13 cellular contexts compared by ENCODE assay signal in genomic region chr6:73299171-73300073, GRCh38. TPM values are rescaled to one million over a fixed set of nuclear protein-coding genes. Genes with fewer than 3 reads are reported as not detected.
DNase-seq lines count a peak whose midpoint lies in the region; ATAC-seq and TF ChIP-seq lines count a peak whose summit lies in the region.
"Had no signal": no experiment of that assay in that cellular context is flagged by ENCODE, and none has a peak within 500 bp of the region (broad histone marks: within the 10 kb centered on the region; RNA-seq: fewer than 3 reads in every experiment).

No MANE protein-coding gene starts in this region.

- peak overlapping the region; percentile 65 for H2AFZ ChIP-seq in parathyroid adenoma

- DNase-seq in adipocyte (ENCODE audit: low read depth), result no peak
- no peak for DNase-seq in foreskin keratinocyte
- DNase-seq in stimulated activated naive CD4-positive, alpha-beta T cell (lab: John Stamatoyannopoulos, UW), result no peak
- no peak for DNase-seq in stimulated activated CD4-positive, alpha-beta T cell treated with anti-CD3 and anti-CD28 coated beads, Interleukin-2, amount 100 ng/mL, for 48 hours
- no peak for DNase-seq in HK-2 (ENCODE audit: unreplicated experiment)
- DNase-seq: activated CD4-positive, alpha-beta T cell treated with anti-CD3 and anti-CD28 coated beads, Interleukin-2, amount 50 U/mL, for 48 hours; activated naive CD4-positive, alpha-beta T cell treated with anti-CD3 and anti-CD28 coated beads, Interleukin-2, amount 50 U/mL, for 16 hours; naive thymus-derived CD8-positive, alpha-beta T cell; T-cell; thyroid gland had no signal

- H3K27ac ChIP-seq in foreskin keratinocyte, result no peak overlapping the region
- no peak overlapping the region for H3K27ac ChIP-seq in parathyroid adenoma
- H3K27ac ChIP-seq in urinary bladder (ENCODE audit: low read depth), result no peak overlapping the region
- H3K27ac ChIP-seq: thyroid gland had no signal

- peak overlapping the region; percentile 73 for H3K4me3 ChIP-seq in adipocyte (ENCODE audit: low read length)
- H3K4me3 ChIP-seq in parathyroid adenoma (ENCODE audit: low read depth, low read length), result no peak overlapping the region
- peak overlapping the region; percentile 26 for H3K4me3 ChIP-seq in urinary bladder (ENCODE audit: low read depth, low read length)
- H3K4me3 ChIP-seq: GM12878, thyroid gland had no signal

- H3K9ac ChIP-seq in adipocyte (ENCODE audit: low read length), result peak overlapping the region; percentile 27
- H3K9ac ChIP-seq in parathyroid adenoma, result no peak overlapping the region

- H3K4me1 ChIP-seq in adipocyte (ENCODE audit: control insufficient read depth, insufficient read depth, low read length) (no peaks in the 10 kb centered on the region), foreskin keratinocyte (no peaks in the 10 kb centered on the region), parathyroid adenoma (no peaks in the 10 kb centered on the region), urinary bladder (ENCODE audit: insufficient read depth) (no peaks in the 10 kb centered on the region)
- H3K4me1 ChIP-seq: thyroid gland had no signal

- TF ChIP-seq CTCF in foreskin keratinocyte (conservative IDR thresholded peaks at IDR 0.05), result no peak
- TF ChIP-seq CTCF in parathyroid adenoma (IDR thresholded peaks at IDR 0.05), result no peak

- H3K79me2 ChIP-seq in parathyroid adenoma, result no peaks in the 10 kb centered on the region

- no peaks in the 10 kb centered on the region for H3K9me3 ChIP-seq in adipocyte (ENCODE audit: control insufficient read depth, low read length)
- no peaks in the 10 kb centered on the region for H3K9me3 ChIP-seq in parathyroid adenoma (ENCODE audit: control insufficient read depth, low read length)
- H3K9me3 ChIP-seq: thyroid gland had no signal

- no peak overlapping the region for H3K4me2 ChIP-seq in parathyroid adenoma (ENCODE audit: low read length)

- H3K36me3 ChIP-seq in adipocyte (ENCODE audit: control insufficient read depth, insufficient read depth, low read length, severe bottlenecking), result no peaks in the 10 kb centered on the region
- no peaks in the 10 kb centered on the region for H3K36me3 ChIP-seq in parathyroid adenoma (ENCODE audit: control insufficient read depth, insufficient read depth, low read length)
- H3K36me3 ChIP-seq in urinary bladder (ENCODE audit: insufficient read depth), result no peaks in the 10 kb centered on the region
- H3K36me3 ChIP-seq: thyroid gland had no signal

- peak; percentile 64 for ATAC-seq in foreskin keratinocyte
- ATAC-seq: GM12878; naive thymus-derived CD8-positive, alpha-beta T cell had no signal

- H3K27me3 ChIP-seq in adipocyte (replicated peaks; ENCODE audit: control insufficient read depth, insufficient read depth, low read length), result no peaks in the 10 kb centered on the region
- H3K27me3 ChIP-seq in foreskin keratinocyte, result no peaks in the 10 kb centered on the region
- H3K27me3 ChIP-seq in parathyroid adenoma (ENCODE audit: control insufficient read depth, insufficient read depth, low read length), result no peaks in the 10 kb centered on the region
- H3K27me3 ChIP-seq: thyroid gland had no signal

- WGBS in urinary bladder, result 30% methylated on average over 52 of the region's 52 CpGs

RNA-seq across cellular contexts. Expression of gene KHDC1, which starts 36.4 kb away (rescaled TPM):
- 1.9 and 2.3 TPM in 2 replicates for total RNA-seq in foreskin keratinocyte
- 2.1 and 3.0 TPM in 2 replicates for polyA plus RNA-seq in foreskin keratinocyte
- total RNA-seq in urinary bladder, result 2.6 TPM
- 4.2 TPM for polyA plus RNA-seq in urinary bladder

RNA-seq across cellular contexts. Expression of gene DPPA5, which starts 54.7 kb away (rescaled TPM):
- total RNA-seq in foreskin keratinocyte (not detected in 2 replicates), urinary bladder (not detected)
- polyA plus RNA-seq in foreskin keratinocyte (not detected in 2 replicates), urinary bladder (not detected)
- total RNA-seq: GM12878; naive thymus-derived CD8-positive, alpha-beta T cell; T-cell; thyroid gland had no signal
- polyA plus RNA-seq: GM12878; naive thymus-derived CD8-positive, alpha-beta T cell had no signal
